22 cellular contexts compared by ENCODE assay signal in the genomic region with DNA sequence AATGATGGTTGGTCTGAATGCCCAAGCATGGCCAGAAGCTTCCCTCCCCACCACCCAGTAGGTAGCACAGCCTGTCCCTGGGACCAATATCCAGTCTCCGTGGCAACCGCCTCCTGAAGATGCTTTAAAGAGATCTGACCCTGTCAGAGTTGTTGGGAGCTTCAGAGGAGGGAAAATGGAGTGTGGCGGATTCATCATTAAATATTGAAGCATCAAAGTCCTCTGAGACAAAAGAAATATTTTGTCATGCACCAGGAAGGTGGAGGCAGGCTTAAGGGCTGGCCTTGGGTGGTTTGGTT. TPM values are rescaled to one million over a fixed set of nuclear protein-coding genes. Genes with fewer than 3 reads are reported as not detected.
DNase-seq lines count a peak whose midpoint lies in the region; ATAC-seq, FAIRE-seq and TF ChIP-seq lines count a peak whose summit lies in the region.
"Had no signal": no experiment of that assay in that cellular context is flagged by ENCODE, and none has a peak within 500 bp of the region (broad histone marks: within the 10 kb centered on the region; RNA-seq: fewer than 3 reads in every experiment).

No MANE protein-coding gene starts in this region.

- no peak for FAIRE-seq in K562 (lab: Jason Lieb, UNC)
- FAIRE-seq: GM12891, GM18507, H54 had no signal

- H3K9ac ChIP-seq in K562 (ENCODE audit: insufficient read depth in 1 of 2, low read depth in 2 of 2, low read length in 2 of 2) (no peak overlapping the region), endodermal cell (ENCODE audit: extremely low read depth, low read length, poor library complexity, severe bottlenecking) (no peak overlapping the region), neural progenitor cell (no peak overlapping the region)

- POLR2A ChIA-PET in K562 (lab: Yijun Ruan, JAX): interaction anchor here (0.5 kb wide), 1 partner anchor 811 kb away, joined by 3 read pairs; no protein-coding TSS in a partner anchor

- WGBS in K562 (ENCODE audit: insufficient coverage, low coverage, missing lambda C conversion rate): 100% methylated on average over 2 of the region's 3 CpGs
- WGBS in endodermal cell (ENCODE audit: insufficient coverage in 1 of 2, insufficient read length in 1 of 2), 2 experiments: 94 to 95% methylated on average over 3 of the region's 3 CpGs

- TF ChIP-seq CTCF in GM23338 (conservative IDR thresholded peaks at IDR 0.05; ENCODE audit: low read depth in 2 of 2) (no peak; a peak in 1 of 4 replicates), K562 (IDR thresholded peaks at IDR 0.05 in 2 of 3, conservative IDR thresholded peaks at IDR 0.05 in 1 of 3; ENCODE audit: insufficient read depth in 2 of 3, low read depth in 1 of 3, low read length in 3 of 3) (no peak), endodermal cell (conservative IDR thresholded peaks at IDR 0.05) (no peak), neural progenitor cell (IDR thresholded peaks at IDR 0.05) (no peak)

- TF ChIP-seq POLR2A in K562 (conservative IDR thresholded peaks at IDR 0.05): no peak

- intact Hi-C loops in K562 (cut with micrococcal nuclease): no loop called here
- intact Hi-C loops in head of caudate nucleus (cut with DNase I): no loop called here

- TF ChIP-seq RAD21 in K562 (CRISPR knock-in tag; conservative IDR thresholded peaks at IDR 0.05 in 1 of 2, IDR thresholded peaks at IDR 0.05 in 1 of 2): no peak

- H3K4me3 Mint-ChIP-seq in GM23338 (no peak overlapping the region), endodermal cell (no peak overlapping the region), neural progenitor cell (no peak overlapping the region)
- H3K4me3 Mint-ChIP-seq: CD4-positive, alpha-beta memory T cell; HFFc6 had no signal

- in situ Hi-C loops in K562 (cut with MboI): no loop called here

- H4K20me1 ChIP-seq in GM23338 (replicated peaks; ENCODE audit: insufficient read depth) (no peaks in the 10 kb centered on the region; the same call in 1 of the 2 replicates), K562 (replicated peaks; ENCODE audit: control insufficient read depth, insufficient read depth, low read length) (no peaks in the 10 kb centered on the region), neural progenitor cell (ENCODE audit: low read depth) (peaks cover 16% of the 10 kb centered on the region)

- H3K79me2 ChIP-seq in GM23338 (replicated peaks; ENCODE audit: insufficient read depth): no peaks in the 10 kb centered on the region
- no peaks in the 10 kb centered on the region for H3K79me2 ChIP-seq in K562 (ENCODE audit: control insufficient read depth, insufficient read depth, low read length)
- H3K79me2 ChIP-seq in neural progenitor cell (ENCODE audit: low read depth): no peaks in the 10 kb centered on the region

- no peak overlapping the region for H2AFZ ChIP-seq in GM23338
- H2AFZ ChIP-seq in K562 (ENCODE audit: low read depth, low read length): no peak overlapping the region
- no peak overlapping the region for H2AFZ ChIP-seq in neural progenitor cell (replicated peaks)

- H3K9me2 ChIP-seq in GM23338 (ENCODE audit: insufficient read depth): no peaks in the 10 kb centered on the region

- H3K36me3 ChIP-seq in GM23338 (ENCODE audit: insufficient read depth) (no peaks in the 10 kb centered on the region), K562 (ENCODE audit: control insufficient read depth, insufficient read depth, low read length) (no peaks in the 10 kb centered on the region; the same call in 2 of the 3 replicates), endodermal cell (ENCODE audit: control insufficient read depth, insufficient read depth, low read length) (peaks cover 26% of the 10 kb centered on the region), neural progenitor cell (no peaks in the 10 kb centered on the region)

- H3K27ac ChIP-seq in GM23338 (ENCODE audit: low read depth): no peak overlapping the region
- H3K27ac ChIP-seq in K562 (ENCODE audit: extremely low read depth, low read depth, low read length): no peak overlapping the region
- peak overlapping the region; percentile 47 for H3K27ac ChIP-seq in endodermal cell (ENCODE audit: low read depth, low read length)
- no peak overlapping the region for H3K27ac ChIP-seq in neural progenitor cell

- CTCF ChIA-PET in K562 (lab: Yijun Ruan, JAX; ENCODE audit: low intra/inter-chr PET ratio): no interaction called here

- 0 out of 2 replicates have a peak overlapping the region, but pooled peaks have one; percentile 23 for H3K27ac Mint-ChIP-seq in GM23338
- no peak overlapping the region for H3K27ac Mint-ChIP-seq in endodermal cell
- no peak overlapping the region for H3K27ac Mint-ChIP-seq in neural progenitor cell
- H3K27ac Mint-ChIP-seq: HFFc6 had no signal

- H3K27me3 ChIP-seq in GM23338 (ENCODE audit: insufficient read depth) (peaks cover 24% of the 10 kb centered on the region), K562 (ENCODE audit: control insufficient read depth in 2 of 2, insufficient read depth in 2 of 2, low read length in 2 of 2) (peaks cover 0 to under 1% of the 10 kb centered on the region in 2 experiments; a peak in 1 of 5 replicates), endodermal cell (ENCODE audit: control insufficient read depth, insufficient read depth, low read length, poor library complexity, severe bottlenecking) (peaks cover 25% of the 10 kb centered on the region), neural progenitor cell (peaks cover 32% of the 10 kb centered on the region)

- no peak for TF ChIP-seq EP300 in K562 (IDR thresholded peaks at IDR 0.05; ENCODE audit: low read length)

- H3K4me1 Mint-ChIP-seq in GM23338: peaks cover 4% of the 10 kb centered on the region; the same call in 2 of the 3 replicates
- H3K4me1 Mint-ChIP-seq in endodermal cell: no peaks in the 10 kb centered on the region
- H3K4me1 Mint-ChIP-seq in neural progenitor cell: peaks cover 24% of the 10 kb centered on the region

- H3K9me1 ChIP-seq in K562 (ENCODE audit: control insufficient read depth, insufficient read depth, low read length): no peaks in the 10 kb centered on the region

- H3K4me3 ChIP-seq in GM23338 (no peak overlapping the region), K562 (no peak overlapping the region), endodermal cell (ENCODE audit: low read length) (no peak overlapping the region), neural progenitor cell (no peak overlapping the region)
- H3K4me3 ChIP-seq: HAP-1 had no signal

- H3K36me3 Mint-ChIP-seq in GM23338 (ENCODE audit: low read depth) (peaks cover 7% of the 10 kb centered on the region; the same call in 1 of the 3 replicates), endodermal cell (ENCODE audit: low read depth) (peaks cover 15% of the 10 kb centered on the region), neural progenitor cell (peaks cover 14% of the 10 kb centered on the region)

- H3F3A ChIP-seq in GM23338 (replicated peaks; ENCODE audit: low read depth) (no peaks in the 10 kb centered on the region), neural progenitor cell (ENCODE audit: low read depth) (peaks cover 11% of the 10 kb centered on the region)

- H3K9me3 Mint-ChIP-seq in GM23338: no peaks in the 10 kb centered on the region
- no peaks in the 10 kb centered on the region for H3K9me3 Mint-ChIP-seq in endodermal cell
- H3K9me3 Mint-ChIP-seq in neural progenitor cell: peaks cover 10% of the 10 kb centered on the region
- H3K9me3 Mint-ChIP-seq: HFFc6 had no signal

- DNase-seq in GM23338 (ENCODE audit: low spot score) (no peak), K562 (ENCODE audit: extremely low read depth in 1 of 4, low spot score in 3 of 4) (no peak), endodermal cell (no peak), neural progenitor cell (ENCODE audit: low spot score) (no peak), head of caudate nucleus (no peak), superior temporal gyrus (ENCODE audit: extremely low spot score) (no peak), NCI-H345 treated with DMSO at 0.1 percent for 48 hours (lab: John Stamatoyannopoulos, UW; ENCODE audit: unreplicated experiment) (no peak)
- DNase-seq: CD4-positive, alpha-beta memory T cell; COR-L47; DMS53; DMS79 treated with DMSO at 0.1 percent for 48 hours; GF-D8; GOT3; HFFc6 had no signal

- H3K4me2 ChIP-seq in GM23338 (no peak overlapping the region), K562 (ENCODE audit: insufficient read depth, low read length) (no peak overlapping the region), neural progenitor cell (peak overlapping the region; percentile 57)

- H3K4me1 ChIP-seq in GM23338 (ENCODE audit: insufficient read depth) (no peaks in the 10 kb centered on the region), K562 (replicated peaks in 1 of 2; ENCODE audit: control insufficient read depth in 2 of 2, insufficient read depth in 2 of 2, low read length in 2 of 2) (peaks cover 0 to 7% of the 10 kb centered on the region in 2 experiments; a peak in 2 of 5 replicates), endodermal cell (ENCODE audit: control insufficient read depth, insufficient read depth, low read length) (no peaks in the 10 kb centered on the region), neural progenitor cell (peaks cover 6% of the 10 kb centered on the region)
- H3K4me1 ChIP-seq: HAP-1 had no signal

- ATAC-seq in GM23338 (no peak), K562 (no peak)

- H3K27me3 Mint-ChIP-seq in GM23338 (ENCODE audit: insufficient read depth, low read depth, poor library complexity): peaks cover 28% of the 10 kb centered on the region
- peaks cover 32% of the 10 kb centered on the region for H3K27me3 Mint-ChIP-seq in endodermal cell (ENCODE audit: insufficient read depth)
- peaks cover 24% of the 10 kb centered on the region for H3K27me3 Mint-ChIP-seq in neural progenitor cell (ENCODE audit: insufficient read depth, low read depth)

- BruUV-seq in K562 (replicated peaks; lab: Mats Ljungman, UMichigan): no TSS peak

- H3K9me3 ChIP-seq in K562 (replicated peaks; ENCODE audit: control insufficient read depth, insufficient read depth, low read depth, low read length): no peaks in the 10 kb centered on the region
- no peaks in the 10 kb centered on the region for H3K9me3 ChIP-seq in endodermal cell (ENCODE audit: control insufficient read depth, low read length)
- no peaks in the 10 kb centered on the region for H3K9me3 ChIP-seq in neural progenitor cell (ENCODE audit: low read depth)
- H3K9me3 ChIP-seq: HAP-1 had no signal

RNA-seq across cellular contexts. Expression of a gene that starts 4.8 kb away (rescaled TPM):
- total RNA-seq in GM23338 (2014; rRNA removed; shearing (Covaris generic)): 0.27 and 1.0 TPM in 2 replicates
- polyA plus RNA-seq in GM23338 (2016; fragmentation: Nextera tagmentation; extraction: Ambion mirVana) (0.10 and 0.21 TPM in 2 replicates), K562 (2011; rRNA removed) (not detected in 2 replicates), K562 (2014; fragmentation: Illumina TruSeq; extraction: Trizol) (not detected in 2 replicates), K562 (2014; fragmentation: Nextera tagmentation; extraction: Ambion mirVana) (not detected), K562 (2014; rRNA removed) (not detected in 2 replicates)
- not detected in 2 replicates for total RNA-seq in K562 (2011; cell fraction: chromatin; rRNA removed; ENCODE audit: low replicate concordance)
- not detected in 2 replicates for total RNA-seq in K562 (2011; cell fraction: nucleolus; rRNA removed)
- total RNA-seq in K562 (2011; cell fraction: nucleoplasm; rRNA removed): not detected in 2 replicates
- total RNA-seq in K562 (2014; rRNA removed) (not detected in 2 replicates), K562 (2014; rRNA removed; fragmentation: Illumina TruSeq; extraction: Trizol) (not detected in 2 replicates), K562 (2015; rRNA removed; fragmentation: Illumina TruSeq; extraction: Trizol) (not detected in 2 replicates), K562 (2021) (not detected in 2 replicates), endodermal cell (not detected), neural progenitor cell (ENCODE audit: low replicate concordance) (not detected in 2 replicates)
- not detected in 2 replicates for polyA plus RNA-seq in K562 (2011; cell fraction: cytosol; rRNA removed)
- polyA plus RNA-seq in K562 (2011; cell fraction: nucleus; rRNA removed): not detected in 2 replicates
- polyA plus RNA-seq in K562 (2012): not detected in 2 replicates
- polyA minus RNA-seq in K562 (2011; rRNA and poly(A)+ RNA removed): not detected in 2 replicates
- not detected in 2 replicates for polyA minus RNA-seq in K562 (2011; cell fraction: cytosol; rRNA and poly(A)+ RNA removed)
- polyA minus RNA-seq in K562 (2011; cell fraction: nucleus; rRNA and poly(A)+ RNA removed): not detected in 2 replicates
- not detected for polyA plus RNA-seq in endodermal cell (2013, experiment 1 of 2)
- 0.12 TPM for polyA plus RNA-seq in endodermal cell (2013, experiment 2 of 2)
- total RNA-seq: A172; A673; CD4-positive, alpha-beta memory T cell; Daoy; G401; HFFc6 had no signal
- polyA plus RNA-seq: CD4-positive, alpha-beta memory T cell had no signal

RNA-seq across cellular contexts. Expression of a gene that starts 44.9 kb away (rescaled TPM):
- 29.9 and 35.4 TPM in 2 replicates for total RNA-seq in GM23338 (2014; rRNA removed; shearing (Covaris generic))
- polyA plus RNA-seq in GM23338 (2016; fragmentation: Nextera tagmentation; extraction: Ambion mirVana): 20.5 and 24.3 TPM in 2 replicates
- total RNA-seq in K562 (2011; cell fraction: chromatin; rRNA removed; ENCODE audit: low replicate concordance): 80.6 and 94.2 TPM in 2 replicates
- 40.1 and 42.7 TPM in 2 replicates for total RNA-seq in K562 (2011; cell fraction: nucleolus; rRNA removed)
- total RNA-seq in K562 (2011; cell fraction: nucleoplasm; rRNA removed): 38.5 and 58.5 TPM in 2 replicates
- total RNA-seq in K562 (2014; rRNA removed): 8.0 and 9.7 TPM in 2 replicates
- 6.0 and 8.4 TPM in 2 replicates for total RNA-seq in K562 (2014; rRNA removed; fragmentation: Illumina TruSeq; extraction: Trizol)
- total RNA-seq in K562 (2015; rRNA removed; fragmentation: Illumina TruSeq; extraction: Trizol): 7.8 and 9.6 TPM in 2 replicates
- 16.6 and 23.0 TPM in 2 replicates for total RNA-seq in K562 (2021)
- 10.9 and 16.1 TPM in 2 replicates for polyA plus RNA-seq in K562 (2011; rRNA removed)
- 7.6 and 10.2 TPM in 2 replicates for polyA plus RNA-seq in K562 (2011; cell fraction: cytosol; rRNA removed)
- polyA plus RNA-seq in K562 (2011; cell fraction: nucleus; rRNA removed): 71.3 and 91.6 TPM in 2 replicates
- polyA plus RNA-seq in K562 (2012): 7.0 and 11.8 TPM in 2 replicates
- polyA plus RNA-seq in K562 (2014; fragmentation: Illumina TruSeq; extraction: Trizol): 6.6 and 7.5 TPM in 2 replicates
- polyA plus RNA-seq in K562 (2014; fragmentation: Nextera tagmentation; extraction: Ambion mirVana): under 1 TPM; 0.39 to 0.74 TPM
- 12.1 and 12.7 TPM in 2 replicates for polyA plus RNA-seq in K562 (2014; rRNA removed)
- 12.9 and 18.1 TPM in 2 replicates for polyA minus RNA-seq in K562 (2011; rRNA and poly(A)+ RNA removed)
- polyA minus RNA-seq in K562 (2011; cell fraction: cytosol; rRNA and poly(A)+ RNA removed): 11.9 and 15.5 TPM in 2 replicates
- polyA minus RNA-seq in K562 (2011; cell fraction: nucleus; rRNA and poly(A)+ RNA removed): 27.3 and 33.8 TPM in 2 replicates
- total RNA-seq in endodermal cell: 10 to 100 TPM; 58.5 to 70.6 TPM
- 32.3 TPM for polyA plus RNA-seq in endodermal cell (2013, experiment 1 of 2)
- polyA plus RNA-seq in endodermal cell (2013, experiment 2 of 2): 29.6 TPM
- total RNA-seq in neural progenitor cell (ENCODE audit: low replicate concordance): 6.2 and 14.7 TPM in 2 replicates

RNA-seq across cellular contexts. Expression of a gene that starts 45.0 kb away (rescaled TPM):
- total RNA-seq in GM23338 (2014; rRNA removed; shearing (Covaris generic)): 26.3 and 31.0 TPM in 2 replicates
- polyA plus RNA-seq in GM23338 (2016; fragmentation: Nextera tagmentation; extraction: Ambion mirVana): 29.0 and 30.4 TPM in 2 replicates
- 15.2 and 32.8 TPM in 2 replicates for total RNA-seq in K562 (2011; cell fraction: chromatin; rRNA removed; ENCODE audit: low replicate concordance)
- 24.2 and 29.0 TPM in 2 replicates for total RNA-seq in K562 (2011; cell fraction: nucleolus; rRNA removed)
- 24.8 and 26.6 TPM in 2 replicates for total RNA-seq in K562 (2011; cell fraction: nucleoplasm; rRNA removed)
- 15.7 and 16.1 TPM in 2 replicates for total RNA-seq in K562 (2014; rRNA removed)
- total RNA-seq in K562 (2014; rRNA removed; fragmentation: Illumina TruSeq; extraction: Trizol): 10.6 and 12.1 TPM in 2 replicates
- 16.5 and 18.0 TPM in 2 replicates for total RNA-seq in K562 (2015; rRNA removed; fragmentation: Illumina TruSeq; extraction: Trizol)
- total RNA-seq in K562 (2021): 10.8 and 16.0 TPM in 2 replicates
- polyA plus RNA-seq in K562 (2011; rRNA removed): 10.7 and 12.0 TPM in 2 replicates
- 12.6 and 21.3 TPM in 2 replicates for polyA plus RNA-seq in K562 (2011; cell fraction: cytosol; rRNA removed)
- polyA plus RNA-seq in K562 (2011; cell fraction: nucleus; rRNA removed): 18.9 and 26.7 TPM in 2 replicates
- polyA plus RNA-seq in K562 (2012): 16.9 and 25.5 TPM in 2 replicates
- polyA plus RNA-seq in K562 (2014; fragmentation: Illumina TruSeq; extraction: Trizol): 17.8 and 20.0 TPM in 2 replicates
- 10 to 100 TPM in 1 of 2 experiments, 1 to 10 TPM in 1; 8.6 to 12.2 TPM for polyA plus RNA-seq in K562 (2014; fragmentation: Nextera tagmentation; extraction: Ambion mirVana)
- polyA plus RNA-seq in K562 (2014; rRNA removed): 13.8 and 15.4 TPM in 2 replicates
- 6.4 and 8.0 TPM in 2 replicates for polyA minus RNA-seq in K562 (2011; rRNA and poly(A)+ RNA removed)
- 5.8 and 10.6 TPM in 2 replicates for polyA minus RNA-seq in K562 (2011; cell fraction: cytosol; rRNA and poly(A)+ RNA removed)
- 16.4 and 23.4 TPM in 2 replicates for polyA minus RNA-seq in K562 (2011; cell fraction: nucleus; rRNA and poly(A)+ RNA removed)
- 10 to 100 TPM; 38.3 to 40.4 TPM for total RNA-seq in endodermal cell
- polyA plus RNA-seq in endodermal cell (2013, experiment 1 of 2): 35.9 TPM
- 37.6 TPM for polyA plus RNA-seq in endodermal cell (2013, experiment 2 of 2)
- total RNA-seq in neural progenitor cell (ENCODE audit: low replicate concordance): 44.2 and 52.5 TPM in 2 replicates
